Comparison of ENCODE assay signal across 10 cellular contexts in the genomic region with DNA sequence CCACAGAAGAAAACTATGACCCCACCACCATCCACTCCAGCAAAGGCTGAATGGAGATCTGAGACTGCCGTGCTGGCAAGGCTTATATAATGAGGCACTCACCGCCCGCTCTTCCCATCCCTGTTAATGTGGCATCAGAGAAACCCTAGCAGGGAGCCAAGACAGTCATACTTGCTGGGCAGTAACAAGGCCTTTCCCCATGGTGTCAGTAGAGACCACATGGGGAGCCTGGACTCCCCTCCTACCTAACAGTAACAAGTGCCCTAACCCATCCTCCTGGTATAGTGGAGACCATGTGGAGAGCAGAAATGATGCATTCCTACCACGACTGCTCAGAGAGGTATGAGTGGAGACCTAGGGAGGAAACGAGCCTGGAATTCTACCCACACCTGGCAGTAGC.
DNase-seq lines count a peak whose midpoint lies in the region; ATAC-seq and TF ChIP-seq lines count a peak whose summit lies in the region.
"Had no signal": no experiment of that assay in that cellular context is flagged by ENCODE, and none has a peak within 500 bp of the region (broad histone marks: within the 10 kb centered on the region; RNA-seq: fewer than 3 reads in every experiment).

No MANE protein-coding gene starts in this region.

- H3K36me3 ChIP-seq in kidney epithelial cell (ENCODE audit: control insufficient read depth, insufficient read depth, low read length) (no peaks in the 10 kb centered on the region), aorta (ENCODE audit: control insufficient read depth in 1 of 2, insufficient read depth in 2 of 2, low read length in 1 of 2) (no peaks in the 10 kb centered on the region)
- H3K36me3 ChIP-seq: upper lobe of left lung had no signal

- H3K4me3 Mint-ChIP-seq in CD14-positive monocyte = no peak overlapping the region

- peaks cover 1 to 4% (median 4%) of the 10 kb centered on the region in 3 donors for H3K27me3 Mint-ChIP-seq in CD14-positive monocyte (ENCODE audit: low read depth in 3 of 3)

- DNase-seq in activated CD4-positive, CD25-positive, alpha-beta regulatory T cell treated with anti-CD3 and anti-CD28 coated beads, Interleukin-2, amount 50 U/mL, for 72 hours = peak; percentile 20
- DNase-seq in activated CD4-positive, CD25-positive, alpha-beta regulatory T cell (lab: John Stamatoyannopoulos, UW) = no peak
- peak; percentile 77 for DNase-seq in astrocyte of the hippocampus (ENCODE audit: low read depth, low spot score)
- DNase-seq in kidney epithelial cell (ENCODE audit: low read depth) = no peak
- DNase-seq in aorta = peak in 1 of 2 donors; percentile 55
- no peak for DNase-seq in CD14-positive monocyte (ENCODE audit: low spot score)
- DNase-seq: upper lobe of left lung had no signal

- TF ChIP-seq CTCF in kidney epithelial cell (IDR thresholded peaks at IDR 0.05; ENCODE audit: insufficient read depth, low read length, poor library complexity, severe bottlenecking) (peak; percentile 64), CD14-positive monocyte (IDR thresholded peaks at IDR 0.05) (no peak)

- H3K4me1 Mint-ChIP-seq in CD14-positive monocyte = no peaks in the 10 kb centered on the region

- intact Hi-C loops in aorta (cut with DNase I) (loop anchor here in 1 of 2 donors (5.0 to 10.0 kb wide), 2 partner anchors 146 to 268 kb away; no protein-coding TSS in a partner anchor), CD14-positive monocyte (cut with micrococcal nuclease) (no loop called here)

- H3K36me3 Mint-ChIP-seq in CD14-positive monocyte = no peaks in the 10 kb centered on the region

- ATAC-seq in aorta (ENCODE audit: low FRiP score) (peak; percentile 84), GM19328 (IDR thresholded peaks at IDR 0.05; ENCODE audit: unreplicated experiment) (no peak), HG02642 (IDR thresholded peaks at IDR 0.05; ENCODE audit: poor library complexity, unreplicated experiment) (no peak)

- H3K9me3 ChIP-seq in aorta (ENCODE audit: control insufficient read depth, low read length) = no peaks in the 10 kb centered on the region
- H3K9me3 ChIP-seq: upper lobe of left lung had no signal

- H3K27ac Mint-ChIP-seq in CD14-positive monocyte = no peak overlapping the region

- no peaks in the 10 kb centered on the region for H3K4me1 ChIP-seq in aorta (ENCODE audit: control insufficient read depth in 1 of 2, insufficient read depth in 2 of 2, low read length in 2 of 2)
- H3K4me1 ChIP-seq: upper lobe of left lung had no signal

- no peak overlapping the region for H3K4me3 ChIP-seq in kidney epithelial cell (ENCODE audit: low read depth, low read length)
- H3K4me3 ChIP-seq in aorta (ENCODE audit: low read length in 2 of 2) = no peak overlapping the region
- H3K4me3 ChIP-seq: upper lobe of left lung had no signal

- peaks cover 0 to 4% (median 2%) of the 10 kb centered on the region in 7 donors for H3K9me3 Mint-ChIP-seq in CD14-positive monocyte

- WGBS in aorta, 2 donors = 73 to 76% methylated on average over 5 of the region's 5 CpGs

- H3K27ac ChIP-seq in aorta (ENCODE audit: low read depth in 1 of 2, low read length in 2 of 2) = no peak overlapping the region
- H3K27ac ChIP-seq: C4-2B, upper lobe of left lung had no signal

- H3K27me3 ChIP-seq in kidney epithelial cell (ENCODE audit: control insufficient read depth, insufficient read depth, low read length) (no peaks in the 10 kb centered on the region), aorta (ENCODE audit: control insufficient read depth in 1 of 2, insufficient read depth in 2 of 2, low read length in 1 of 2) (no peaks in the 10 kb centered on the region)
- H3K27me3 ChIP-seq: upper lobe of left lung had no signal

Comparison
In these comparisons a context has a peak if more than half of its experiments do, and no peak if none do; other contexts are left out.
1. DNase-seq: peak in activated CD4-positive, CD25-positive, alpha-beta regulatory T cell treated with anti-CD3 and anti-CD28 coated beads, Interleukin-2, amount 50 U/mL, for 72 hours (single experiment) and astrocyte of the hippocampus (single experiment); none in activated CD4-positive, CD25-positive, alpha-beta regulatory T cell (0 of 4), kidney epithelial cell (single experiment) and CD14-positive monocyte (single experiment).